Comparison of ENCODE assay signal across 24 cellular contexts in genomic region chr9:124928116-124928515, GRCh38.
"Had no signal": no experiment of that assay in that cellular context is flagged by ENCODE, and none has a peak within 500 bp of the region (broad histone marks: within the 10 kb centered on the region; RNA-seq: fewer than 3 reads in every experiment).

No MANE protein-coding gene starts in this region.

- H3K27ac ChIP-seq: left ventricle myocardium inferior, neural progenitor cell, neutrophil, parathyroid adenoma, right atrium auricular region, right lobe of liver, tibial nerve, uterus had no signal

- H3K36me3 ChIP-seq: neural progenitor cell, uterus had no signal

- H3K27me3 ChIP-seq: neural progenitor cell, neutrophil, right atrium auricular region, right lobe of liver, tibial nerve, uterus had no signal

- H3K9me3 ChIP-seq: left ventricle myocardium inferior, neutrophil, right atrium auricular region, right lobe of liver, tibial nerve, uterus had no signal

- H3K79me2 ChIP-seq: parathyroid adenoma had no signal

- H3K4me2 ChIP-seq: neural progenitor cell, smooth muscle cell had no signal

- H3K4me1 ChIP-seq: left ventricle myocardium inferior, parathyroid adenoma, right atrium auricular region, right lobe of liver, tibial nerve, uterus had no signal

- H2AFZ ChIP-seq: neural progenitor cell, parathyroid adenoma had no signal

- DNase-seq: hypothalamus; immature natural killer cell; left ventricle myocardium inferior; mesendoderm; naive B cell; natural killer cell; nephron progenitor cell; occipital lobe; right lobe of liver; stimulated activated CD4-positive, alpha-beta T cell treated with anti-CD3 and anti-CD28 coated beads, Interleukin-1b, Interleukin-23, amount 100 ng/mL, for 48 hours; stimulated activated CD4-positive, alpha-beta T cell treated with anti-CD3 and anti-CD28 coated beads, Interleukin-2, amount 100 ng/mL, for 48 hours; stimulated activated CD4-positive, alpha-beta T cell treated with anti-CD3 and anti-CD28 coated beads, Interleukin-4, amount 100 ng/mL, for 4 hours; stimulated activated CD8-positive, alpha-beta memory T cell treated with anti-CD3 and anti-CD28 coated beads, Interleukin-4, amount 100 ng/mL, for 48 hours; stimulated activated naive CD4-positive, alpha-beta T cell treated with Interleukin-2 at 50 U/mL for 16 hours; stimulated activated naive CD8-positive, alpha-beta T cell treated with anti-CD3 and anti-CD28 coated beads, Interleukin-15, amount 100 ng/mL, for 72 hours; substantia nigra; uterus had no signal

- H3K4me3 ChIP-seq: left ventricle myocardium inferior, lung, neural progenitor cell, right atrium auricular region, right lobe of liver, smooth muscle cell, tibial nerve, uterus had no signal
